ENCODE assay signal across 9 cellular contexts in genomic region chr20:801678-802077, GRCh38. TPM values are rescaled to one million over a fixed set of nuclear protein-coding genes. Genes with fewer than 3 reads are reported as not detected.
"Had no signal": no experiment of that assay in that cellular context is flagged by ENCODE, and none has a peak within 500 bp of the region (broad histone marks: within the 10 kb centered on the region; RNA-seq: fewer than 3 reads in every experiment).

No MANE protein-coding gene starts in this region.

- DNase-seq: GDM1, GF-D8 had no signal

- FAIRE-seq: G401.6, GM12878, GM12891, GM12892, GM18507, GM19239 had no signal

- ATAC-seq: GM12878 had no signal

- H3K4me3 ChIP-seq: GM12878 had no signal

RNA-seq across cellular contexts. Expression of gene SLC52A3, which starts 33.4 kb away (rescaled TPM):
- total RNA-seq: G401, GM12878 had no signal
- polyA plus RNA-seq: GM12878 had no signal
